In genomic region chr12:109713187-109713984, GRCh38 we compare ENCODE assay signal across 8 cellular contexts. TPM values are rescaled to one million over a fixed set of nuclear protein-coding genes. Genes with fewer than 3 reads are reported as not detected.
A peak's percentile ranks its signal among the peaks of the same experiment; 100 is the strongest.
DNase-seq lines count a peak whose midpoint lies in the region; ATAC-seq and TF ChIP-seq lines count a peak whose summit lies in the region.

FAM222A (plus strand) TSS chr12:109713825; CDS start chr12:109744147, 30,322 bp downstream.

- peak within 1 kb of the TSS; percentile 64 to 70 for H3K27ac ChIP-seq in testis

- H3K4me1 Mint-ChIP-seq in activated naive CD8-positive, alpha-beta T cell (ENCODE audit: low read depth), result peaks cover 2% of the 10 kb centered on the region

- H3K27ac Mint-ChIP-seq in activated naive CD8-positive, alpha-beta T cell, result no peak within 1 kb of the TSS

- TF ChIP-seq CTCF in GM10248 (IDR thresholded peaks at IDR 0.05; ENCODE audit: control extremely low read depth, extremely low read depth, low read depth, missing control alignments) (no peak), omental fat pad (IDR thresholded peaks at IDR 0.05) (no peak), testis (IDR thresholded peaks at IDR 0.05) (peak; percentile 13 to 58 (median 46))

- ATAC-seq in HG02610 (IDR thresholded peaks at IDR 0.05; ENCODE audit: unreplicated experiment) (peak; percentile 90), SK-N-SH treated with all-trans-retinoic acid at 6 μM for 48 hours (peak; percentile 92), omental fat pad (ENCODE audit: low FRiP score) (peak; percentile 95)

- H3K4me3 Mint-ChIP-seq in activated naive CD8-positive, alpha-beta T cell, result peak within 1 kb of the TSS; percentile 59

- intact Hi-C loops in testis (cut with DNase I; ENCODE audit: low total_unique reads), result no loop called here

- DNase-seq in GM10248 (ENCODE audit: extremely low spot score), result peak; percentile 96
- DNase-seq in NCI-H1092 treated with DMSO at 0.1 percent for 48 hours (lab: John Stamatoyannopoulos, UW), result peak; percentile 85
- DNase-seq in glomerular visceral epithelial cell (ENCODE audit: extremely low spot score), result peak; percentile 94
- peak; percentile 76 for DNase-seq in omental fat pad (ENCODE audit: low spot score)
- peak; percentile 97 for DNase-seq in testis

- peak within 1 kb of the TSS; percentile 69 to 70 for H3K4me3 ChIP-seq in testis

- TF ChIP-seq POLR2A in testis (IDR thresholded peaks at IDR 0.05), result no peak

- H3K36me3 Mint-ChIP-seq in activated naive CD8-positive, alpha-beta T cell, result no peaks in the 10 kb centered on the region

- H3K9me3 Mint-ChIP-seq in activated naive CD8-positive, alpha-beta T cell (ENCODE audit: low read depth), result no peaks in the 10 kb centered on the region

- no peaks in the 10 kb centered on the region for H3K27me3 ChIP-seq in testis

- POLR2A ChIA-PET in GM10248 (lab: Yijun Ruan, JAX), result no interaction called here

- CTCF ChIA-PET in GM10248 (lab: Yijun Ruan, JAX), result no interaction called here

- no peaks in the 10 kb centered on the region for H3K9me3 ChIP-seq in testis

- WGBS in testis, 2 donors, result 2% methylated on average over 28 to 40 of the region's 72 CpGs

- H3K27me3 Mint-ChIP-seq in activated naive CD8-positive, alpha-beta T cell, result peaks cover 27% of the 10 kb centered on the region

- H3K4me1 ChIP-seq in testis, result peaks cover 55% of the 10 kb centered on the region

- no peaks in the 10 kb centered on the region for H3K36me3 ChIP-seq in testis (ENCODE audit: low read depth, missing control alignments)

TF ChIP-seq in SK-N-SH treated with all-trans-retinoic acid at 6 μM for 48 hours, 23 proteins besides CTCF, POLR2A, EP300 and RAD21:
- 0 out of 2 replicates have a peak, but pooled peaks have one; percentile 16 for TF ChIP-seq TSHZ2 (CRISPR knock-in tag; IDR thresholded peaks at IDR 0.05)
- no peak for TF ChIP-seq TCF4 (CRISPR knock-in tag; IDR thresholded peaks at IDR 0.05; ENCODE audit: borderline replicate concordance)
TF ChIP-seq in SK-N-SH treated with all-trans-retinoic acid at 6 μM for 48 hours: peak in this region for 1.

RNA-seq across cellular contexts. Expression of gene FAM222A, which starts in this region (rescaled TPM):
- total RNA-seq in omental fat pad (1 to 10 TPM in 2 of 4 donors, under 1 TPM in 1, not detected in 1; 0.94 to 2.6 (median 2.3) TPM), testis (10 to 100 TPM; 75.7 to 78.6 TPM)
- 34.5 TPM for polyA plus RNA-seq in testis (ENCODE audit: insufficient read depth, low read depth, low replicate concordance)

Comparison
In these comparisons a context has a peak if more than half of its experiments do, and no peak if none do; other contexts are left out.
1. Peak in every context shown above with its lines: DNase-seq, ATAC-seq, H3K4me3 ChIP-seq and H3K27ac ChIP-seq.
2. RNA of gene FAM222A (total RNA-seq): 75.7 to 78.6 TPM in testis; 0.94 to 2.6 TPM in omental fat pad; every median in the first group is over 10 times any median in the second.
3. CTCF ChIP-seq: peak in testis (3 of 3); none in GM10248 (single experiment) and omental fat pad (0 of 3).